ENCODE assay signal across 33 cellular contexts in genomic region chr2:239706407-239706806, GRCh38.
DNase-seq lines count a peak whose midpoint lies in the region; ATAC-seq, FAIRE-seq and TF ChIP-seq lines count a peak whose summit lies in the region.
"Had no signal": no experiment of that assay in that cellular context is flagged by ENCODE, and none has a peak within 500 bp of the region (broad histone marks: within the 10 kb centered on the region; RNA-seq: fewer than 3 reads in every experiment).

No MANE protein-coding gene starts in this region.

- H3K4me2 ChIP-seq in A549 (no peak overlapping the region), H1 (ENCODE audit: insufficient read depth in 1 of 2, low read depth in 2 of 2, low read length in 2 of 2) (no peak overlapping the region), neural progenitor cell (peak overlapping the region; percentile 66)
- H3K4me2 ChIP-seq: smooth muscle cell had no signal

- peaks cover 5% of the 10 kb centered on the region for H3K27me3 Mint-ChIP-seq in neural progenitor cell (ENCODE audit: insufficient read depth, low read depth)
- peaks cover 11% of the 10 kb centered on the region for H3K27me3 Mint-ChIP-seq in T-helper 2 cell treated with Interferon-gamma antibody and Interleukin-4, amounts not matched to agents 5 μg/mL and 100 μg/mL, for 36 hours (ENCODE audit: low read depth)
- H3K27me3 Mint-ChIP-seq in activated naive CD8-positive, alpha-beta T cell treated with anti-CD3 and anti-CD28 coated beads, Interleukin-2, amount 50 U/mL, for 24 hours = peaks cover 14% of the 10 kb centered on the region

- H3K4me1 ChIP-seq in A549 (no peaks in the 10 kb centered on the region), H1 (replicated peaks in 1 of 4; ENCODE audit: control insufficient read depth in 3 of 4, insufficient read depth in 4 of 4, low read length in 3 of 4) (peaks cover 0 to 2% (median 0%) of the 10 kb centered on the region in 4 experiments; a peak in 1 of 7 replicates), neural progenitor cell (peaks cover 16% of the 10 kb centered on the region)
- H3K4me1 ChIP-seq: BE2C, parathyroid adenoma had no signal

- TF ChIP-seq CTCF in A549 (IDR thresholded peaks at IDR 0.05) (no peak), H1 (IDR thresholded peaks at IDR 0.05; ENCODE audit: control extremely low read depth in 1 of 3, insufficient read depth in 1 of 3, low read depth in 1 of 3, low read length in 3 of 3) (no peak), neural progenitor cell (IDR thresholded peaks at IDR 0.05) (no peak)

- H3K4me3 ChIP-seq in A549 (no peak overlapping the region), MG63 (no peak overlapping the region), H1 (ENCODE audit: extremely low read depth in 1 of 4, insufficient read depth in 2 of 4, low read depth in 3 of 4, low read length in 4 of 4) (no peak overlapping the region), neural progenitor cell (no peak overlapping the region)
- H3K4me3 ChIP-seq: ascending aorta, GM12878, heart left ventricle, mucosa of descending colon, smooth muscle cell had no signal

- H3K4me3 Mint-ChIP-seq in neural progenitor cell = no peak overlapping the region
- H3K4me3 Mint-ChIP-seq in T-helper 2 cell treated with Interferon-gamma antibody and Interleukin-4, amounts not matched to agents 5 μg/mL and 100 μg/mL, for 36 hours = no peak overlapping the region
- H3K4me3 Mint-ChIP-seq in activated naive CD8-positive, alpha-beta T cell treated with anti-CD3 and anti-CD28 coated beads, Interleukin-2, amount 50 U/mL, for 24 hours = no peak overlapping the region
- H3K4me3 Mint-ChIP-seq: activated CD8-positive, alpha-beta T cell treated with anti-CD3 and anti-CD28 coated beads for 36 hours; activated naive CD8-positive, alpha-beta T cell; CD8-positive, alpha-beta T cell; stimulated activated naive CD8-positive, alpha-beta T cell treated with anti-CD3 and anti-CD28 coated beads, Interleukin-15, amount 100 ng/mL, for 72 hours had no signal

- H3K79me1 ChIP-seq in H1 (ENCODE audit: low read depth, low read length) = no peaks in the 10 kb centered on the region

- H4K20me1 ChIP-seq in H1 (replicated peaks in 1 of 2; ENCODE audit: control insufficient read depth in 1 of 2, insufficient read depth in 2 of 2, low read length in 2 of 2) (no peaks in the 10 kb centered on the region), neural progenitor cell (ENCODE audit: low read depth) (no peaks in the 10 kb centered on the region)

- no peak overlapping the region for H3K23ac ChIP-seq in H1 (ENCODE audit: insufficient read length)

- WGBS in A549 (ENCODE audit: missing lambda C conversion rate) = 30% methylated on average over 8 of the region's 8 CpGs
- 94% methylated on average over 6 of the region's 8 CpGs; no CpG with 5 or more reads in 1 of the 2 experiments for WGBS in H1 (ENCODE audit: extremely low coverage in 1 of 2, insufficient coverage in 1 of 2, insufficient read length in 1 of 2, insufficient replicate concordance in 2 of 2, low coverage in 1 of 2, low lambda C conversion rate in 2 of 2, missing lambda C conversion rate in 1 of 2), 2 experiments

- POLR2A ChIA-PET in A549 (lab: Yijun Ruan, JAX) (no interaction called here), H1 (lab: Charles Lee; ENCODE audit: partially characterized antibody) (no interaction called here)

- H2BK5ac ChIP-seq in H1 (ENCODE audit: low read depth, low read length) = no peak overlapping the region

- no peak overlapping the region for H2AK5ac ChIP-seq in H1 (ENCODE audit: low read depth, low read length)

- no peaks in the 10 kb centered on the region for H3K36me3 Mint-ChIP-seq in neural progenitor cell
- no peaks in the 10 kb centered on the region for H3K36me3 Mint-ChIP-seq in T-helper 2 cell treated with Interferon-gamma antibody and Interleukin-4, amounts not matched to agents 5 μg/mL and 100 μg/mL, for 36 hours (ENCODE audit: low read depth)
- H3K36me3 Mint-ChIP-seq in activated naive CD8-positive, alpha-beta T cell treated with anti-CD3 and anti-CD28 coated beads, Interleukin-2, amount 50 U/mL, for 24 hours (ENCODE audit: low read depth) = no peaks in the 10 kb centered on the region
- H3K36me3 Mint-ChIP-seq: activated naive CD8-positive, alpha-beta T cell; CD8-positive, alpha-beta T cell had no signal

- no peak for FAIRE-seq in A549 (lab: Jason Lieb, UNC)
- FAIRE-seq in H1 (lab: Jason Lieb, UNC) = no peak
- FAIRE-seq: GM12878, keratinocyte had no signal

- H3K23me2 ChIP-seq in H1 (ENCODE audit: low read depth, low read length) = no peaks in the 10 kb centered on the region

- no peak overlapping the region for H2BK20ac ChIP-seq in H1 (ENCODE audit: low read length)

- H3K56ac ChIP-seq in H1 (replicated peaks; ENCODE audit: insufficient read length, low read depth, low read length) = no peak overlapping the region

- CTCF ChIA-PET in A549 (lab: Yijun Ruan, JAX) (interaction anchor here (0.9 to 1.2 kb wide), 2 partner anchors 9 to 288 kb away, joined by 3 read pairs; no protein-coding TSS in a partner anchor), H1 (lab: Charles Lee; ENCODE audit: partially characterized antibody) (interaction anchor here (0.6 to 1.2 kb wide), 2 partner anchors 173 to 522 kb away, joined by 3 to 5 read pairs; no protein-coding TSS in a partner anchor)

- no peak for TF ChIP-seq EP300 in A549 (IDR thresholded peaks at IDR 0.05)
- no peak for TF ChIP-seq EP300 in H1 (IDR thresholded peaks at IDR 0.05; ENCODE audit: borderline replicate concordance in 1 of 2, low read depth in 2 of 2, low read length in 2 of 2)

- H3K9me3 Mint-ChIP-seq in neural progenitor cell = peaks cover 16% of the 10 kb centered on the region
- peaks cover 4% of the 10 kb centered on the region for H3K9me3 Mint-ChIP-seq in T-helper 2 cell treated with Interferon-gamma antibody and Interleukin-4, amounts not matched to agents 5 μg/mL and 100 μg/mL, for 36 hours
- peaks cover 5% of the 10 kb centered on the region for H3K9me3 Mint-ChIP-seq in activated naive CD8-positive, alpha-beta T cell treated with anti-CD3 and anti-CD28 coated beads, Interleukin-2, amount 50 U/mL, for 24 hours
- H3K9me3 Mint-ChIP-seq: activated CD8-positive, alpha-beta T cell treated with anti-CD3 and anti-CD28 coated beads for 36 hours had no signal

- H2AFZ ChIP-seq in H1 (ENCODE audit: low read length) (peak overlapping the region; percentile 33; the same call in 1 of the 2 replicates), neural progenitor cell (replicated peaks) (peak overlapping the region; percentile 90)
- H2AFZ ChIP-seq: parathyroid adenoma had no signal

- no peak overlapping the region for H2BK12ac ChIP-seq in H1 (ENCODE audit: low read depth, low read length)

- TF ChIP-seq RAD21 in A549 (conservative IDR thresholded peaks at IDR 0.05 in 1 of 2, IDR thresholded peaks at IDR 0.05 in 1 of 2) (no peak), H1 (IDR thresholded peaks at IDR 0.05 in 1 of 2, conservative IDR thresholded peaks at IDR 0.05 in 1 of 2; ENCODE audit: low read depth in 2 of 2, low read length in 2 of 2) (no peak)

- H3K36me3 ChIP-seq in MG63 (no peaks in the 10 kb centered on the region), H1 (ENCODE audit: control insufficient read depth in 2 of 4, insufficient read depth in 4 of 4, low read length in 3 of 4) (no peaks in the 10 kb centered on the region), neural progenitor cell (no peaks in the 10 kb centered on the region)
- H3K36me3 ChIP-seq: ascending aorta, BE2C, heart left ventricle had no signal

- no peak overlapping the region; the same call in 1 of the 2 replicates for H4K8ac ChIP-seq in H1 (ENCODE audit: extremely low read depth, insufficient read depth, low read length)

- H3K4me1 Mint-ChIP-seq in neural progenitor cell = peaks cover 11% of the 10 kb centered on the region
- H3K4me1 Mint-ChIP-seq in T-helper 2 cell treated with Interferon-gamma antibody and Interleukin-4, amounts not matched to agents 5 μg/mL and 100 μg/mL, for 36 hours (ENCODE audit: low read depth) = no peaks in the 10 kb centered on the region
- H3K4me1 Mint-ChIP-seq in activated naive CD8-positive, alpha-beta T cell treated with anti-CD3 and anti-CD28 coated beads, Interleukin-2, amount 50 U/mL, for 24 hours = no peaks in the 10 kb centered on the region
- H3K4me1 Mint-ChIP-seq: stimulated activated naive CD8-positive, alpha-beta T cell treated with anti-CD3 and anti-CD28 coated beads, Interleukin-15, amount 100 ng/mL, for 72 hours had no signal

- peak overlapping the region; percentile 62 for H3K27ac Mint-ChIP-seq in neural progenitor cell
- H3K27ac Mint-ChIP-seq in T-helper 2 cell treated with Interferon-gamma antibody and Interleukin-4, amounts not matched to agents 5 μg/mL and 100 μg/mL, for 36 hours = no peak overlapping the region
- no peak overlapping the region for H3K27ac Mint-ChIP-seq in activated naive CD8-positive, alpha-beta T cell treated with anti-CD3 and anti-CD28 coated beads, Interleukin-2, amount 50 U/mL, for 24 hours
- H3K27ac Mint-ChIP-seq: activated CD8-positive, alpha-beta T cell treated with anti-CD3 and anti-CD28 coated beads for 36 hours; activated naive CD8-positive, alpha-beta T cell; CD8-positive, alpha-beta T cell had no signal

- no peak overlapping the region for H2BK120ac ChIP-seq in H1 (replicated peaks; ENCODE audit: low read depth, low read length)

- H3K9ac ChIP-seq in H1 (replicated peaks in 1 of 4; ENCODE audit: extremely low read depth in 1 of 4, low read depth in 3 of 4, low read length in 3 of 4) = no peak overlapping the region
- H3K9ac ChIP-seq in neural progenitor cell = no peak overlapping the region
- H3K9ac ChIP-seq: parathyroid adenoma had no signal

- DNase-seq in A549 (ENCODE audit: low read depth in 1 of 2, low spot score in 1 of 2) = no peak
- peak; percentile 43 for DNase-seq in MG63
- no peak for DNase-seq in H1 (ENCODE audit: low read depth in 1 of 2, low spot score in 2 of 2)
- peak; percentile 35 for DNase-seq in neural progenitor cell (ENCODE audit: low spot score)
- no peak for DNase-seq in NCI-H2171 (lab: John Stamatoyannopoulos, UW)
- DNase-seq in T-helper 2 cell treated with Interferon-gamma antibody and Interleukin-4, amounts not matched to agents 5 μg/mL and 100 μg/mL, for 36 hours (ENCODE audit: low spot score) = no peak
- DNase-seq in activated naive CD8-positive, alpha-beta T cell treated with anti-CD3 and anti-CD28 coated beads, Interleukin-2, amount 50 U/mL, for 24 hours = no peak
- DNase-seq: activated CD4-positive, alpha-beta T cell treated with anti-CD3 and anti-CD28 coated beads for 1 hour; activated CD8-positive, alpha-beta T cell treated with anti-CD3 and anti-CD28 coated beads for 36 hours; activated effector memory CD4-positive, alpha-beta T cell treated with Interleukin-2 at 50 U/mL for 16 hours; activated T-cell treated with anti-CD3 and anti-CD28 coated beads, Interleukin-2, amount 50 U/mL, for 1 hour; BE2C; DMS 273 treated with DMSO at 0.1 percent for 48 hours; EL; H7; heart left ventricle; KG1; MM.1S; mucosa of descending colon; NCI-H2029 treated with DMSO at 0.1 percent for 48 hours; NCI-H345; NCI-H69; SHP77; stimulated activated naive CD8-positive, alpha-beta T cell treated with anti-CD3 and anti-CD28 coated beads, Interleukin-15, amount 100 ng/mL, for 72 hours; T-helper 2 cell had no signal

- no peaks in the 10 kb centered on the region for H3K27me3 ChIP-seq in MG63
- no peaks in the 10 kb centered on the region for H3K27me3 ChIP-seq in H1 (replicated peaks in 1 of 4; ENCODE audit: control insufficient read depth in 3 of 4, extremely low read depth in 1 of 4, insufficient read depth in 3 of 4, low read length in 3 of 4)
- H3K27me3 ChIP-seq in neural progenitor cell = no peaks in the 10 kb centered on the region
- H3K27me3 ChIP-seq: ascending aorta had no signal

- H3K9me3 ChIP-seq in A549 (peaks cover 36% of the 10 kb centered on the region), MG63 (peaks cover 6% of the 10 kb centered on the region; the same call in 1 of the 2 replicates), H1 (ENCODE audit: insufficient read depth in 2 of 2, low read depth in 1 of 2, low read length in 1 of 2) (peaks cover 0 to 4% of the 10 kb centered on the region in 2 experiments; a peak in 1 of 4 replicates), neural progenitor cell (ENCODE audit: low read depth) (no peaks in the 10 kb centered on the region)
- H3K9me3 ChIP-seq: BE2C, mucosa of descending colon had no signal

- no peak overlapping the region; the same call in 1 of the 2 replicates for H3K18ac ChIP-seq in H1 (ENCODE audit: extremely low read depth, low read length)

- no peak overlapping the region for H3K14ac ChIP-seq in H1 (ENCODE audit: insufficient read length)

- TF ChIP-seq POLR2A in A549 (IDR thresholded peaks at IDR 0.05; ENCODE audit: low read length) = no peak
- TF ChIP-seq POLR2A in H1 (IDR thresholded peaks at IDR 0.05; ENCODE audit: control extremely low read depth in 1 of 2, low read depth in 2 of 2, low read length in 2 of 2) = no peak

- H2BK15ac ChIP-seq in H1 (ENCODE audit: low read length) = no peak overlapping the region

- no peak overlapping the region for H4K91ac ChIP-seq in H1 (replicated peaks; ENCODE audit: insufficient read length, low read length)

- H4K5ac ChIP-seq in H1 (ENCODE audit: insufficient read length, low read depth, low read length) = no peak overlapping the region

- H3K79me2 ChIP-seq in H1 (ENCODE audit: control insufficient read depth in 1 of 2, insufficient read depth in 2 of 2, low read length in 2 of 2) (no peaks in the 10 kb centered on the region), neural progenitor cell (ENCODE audit: low read depth) (no peaks in the 10 kb centered on the region)
- H3K79me2 ChIP-seq: parathyroid adenoma had no signal

- no peak for ATAC-seq in A549
- ATAC-seq in activated naive CD8-positive, alpha-beta T cell treated with anti-CD3 and anti-CD28 coated beads, Interleukin-2, amount 50 U/mL, for 24 hours = no peak
- ATAC-seq: activated CD8-positive, alpha-beta T cell treated with anti-CD3 and anti-CD28 coated beads for 36 hours; CD8-positive, alpha-beta T cell; esophagus mucosa; GM12878; heart left ventricle; mucosa of descending colon; stimulated activated naive CD8-positive, alpha-beta T cell treated with anti-CD3 and anti-CD28 coated beads, Interleukin-15, amount 100 ng/mL, for 72 hours had no signal

- H3F3A ChIP-seq in neural progenitor cell (ENCODE audit: low read depth) = peaks cover 7% of the 10 kb centered on the region

- no peak overlapping the region for H3K4ac ChIP-seq in H1 (replicated peaks; ENCODE audit: insufficient read length, low read depth, low read length)

- H3K27ac ChIP-seq in A549 = peak overlapping the region in 1 of 2 experiments; percentile 55; a peak in 2 of 6 replicates
- H3K27ac ChIP-seq in H1 (ENCODE audit: low read depth, low read length) = no peak overlapping the region
- H3K27ac ChIP-seq in neural progenitor cell = no peak overlapping the region
- H3K27ac ChIP-seq: ascending aorta, heart left ventricle, parathyroid adenoma had no signal

Comparison
In these comparisons a context has a peak if more than half of its experiments do, and no peak if none do; other contexts are left out.
1. DNase-seq: peak in MG63 (single experiment) and neural progenitor cell (single experiment); none in A549 (0 of 2), H1 (0 of 2), NCI-H2171 (single experiment), T-helper 2 cell treated with Interferon-gamma antibody and Interleukin-4, amounts not matched to agents 5 μg/mL and 100 μg/mL, for 36 hours (single experiment) and activated naive CD8-positive, alpha-beta T cell treated with anti-CD3 and anti-CD28 coated beads, Interleukin-2, amount 50 U/mL, for 24 hours (single experiment).
2. Of the 18 proteins assayed by ChIP-seq in both H1 and A549: peak only in H1: none; only in A549: MAFK; in both: none; in neither: 17.